8 cellular contexts compared by ENCODE assay signal in the genomic region with DNA sequence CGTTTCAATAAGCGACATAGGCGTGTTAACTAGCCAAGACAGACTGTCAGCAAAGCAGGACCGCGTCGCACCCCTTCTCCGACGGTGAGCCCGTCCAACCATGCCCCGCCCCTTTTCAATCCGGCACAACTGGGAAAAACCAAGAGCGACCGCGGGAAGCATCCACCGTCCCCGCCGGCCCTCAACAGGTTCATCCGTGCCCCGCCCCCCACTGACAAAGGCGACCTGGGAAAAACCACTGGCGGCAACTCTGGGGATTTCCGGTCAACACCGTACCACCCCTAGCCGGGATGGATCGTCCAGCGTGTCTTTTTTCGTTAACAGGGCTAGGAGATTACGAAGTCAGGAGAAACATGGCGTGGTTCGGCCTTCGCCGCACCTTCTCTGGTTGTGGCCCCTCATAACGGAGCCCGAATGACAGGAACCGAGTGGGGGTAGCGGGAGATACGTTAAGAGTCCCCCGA. TPM values are rescaled to one million over a fixed set of nuclear protein-coding genes. Genes with fewer than 3 reads are reported as not detected.
DNase-seq lines count a peak whose midpoint lies in the region; ATAC-seq and TF ChIP-seq lines count a peak whose summit lies in the region.

No MANE protein-coding gene starts in this region.

- H3K36me3 Mint-ChIP-seq in activated CD4-positive, alpha-beta T cell treated with anti-CD3 and anti-CD28 coated beads, Interleukin-2, amount 10 ng/mL, durations not matched to agents 24 days and 14 days (ENCODE audit: low read depth), result peaks cover 27% of the 10 kb centered on the region
- peaks cover 69% of the 10 kb centered on the region for H3K36me3 Mint-ChIP-seq in stimulated activated effector memory CD8-positive, alpha-beta T cell treated with anti-CD3 and anti-CD28 coated beads, Interleukin-12 subunit alpha, Interleukin-12 subunit beta, amount 100 ng/mL, for 72 hours

- peak; percentile 1 for ATAC-seq in HG03378 (IDR thresholded peaks at IDR 0.05; ENCODE audit: unreplicated experiment)
- peak; percentile 46 for ATAC-seq in stimulated activated effector memory CD8-positive, alpha-beta T cell treated with anti-CD3 and anti-CD28 coated beads, Interleukin-12 subunit alpha, Interleukin-12 subunit beta, amount 100 ng/mL, for 72 hours

- H3K36me3 ChIP-seq in ectodermal cell (ENCODE audit: control insufficient read depth, insufficient read depth, low read length), result peaks cover 8% of the 10 kb centered on the region
- peaks cover 0 to 16% (median 3%) of the 10 kb centered on the region in 4 donors for H3K36me3 ChIP-seq in liver (ENCODE audit: control insufficient read depth in 4 of 4, insufficient read depth in 3 of 4, low read depth in 1 of 4, low read length in 3 of 4)

- H3K9me3 ChIP-seq in ectodermal cell (ENCODE audit: control insufficient read depth, low read length) (no peaks in the 10 kb centered on the region), liver (ENCODE audit: control insufficient read depth in 4 of 4, low read length in 3 of 4) (no peaks in the 10 kb centered on the region)

- H3K27me3 Mint-ChIP-seq in activated CD4-positive, alpha-beta T cell treated with anti-CD3 and anti-CD28 coated beads, Interleukin-2, amount 10 ng/mL, durations not matched to agents 24 days and 14 days, result no peaks in the 10 kb centered on the region

- H3K4me3 ChIP-seq in ectodermal cell (ENCODE audit: insufficient read depth, low read depth, low read length) (peak overlapping the region; percentile 65), liver (ENCODE audit: low read depth in 1 of 3, low read length in 3 of 3) (peak overlapping the region; percentile 61 to 85 (median 85))

- peak overlapping the region; percentile 78 to 92 for H3K9ac ChIP-seq in liver (ENCODE audit: low read depth in 1 of 2, low read length in 2 of 2)

- H3K27ac ChIP-seq in ectodermal cell (ENCODE audit: insufficient read depth, low read depth, low read length, poor library complexity, severe bottlenecking) (peak overlapping the region; percentile 79), liver (ENCODE audit: low read depth in 1 of 2, low read length in 2 of 2) (peak overlapping the region; percentile 97 to 98)

- H3K4me1 ChIP-seq in ectodermal cell (ENCODE audit: control insufficient read depth, insufficient read depth, low read length) (no peaks in the 10 kb centered on the region), liver (ENCODE audit: control insufficient read depth in 4 of 4, insufficient read depth in 4 of 4, low read length in 3 of 4) (peaks cover 6 to 13% (median 10%) of the 10 kb centered on the region in 4 donors)

- TF ChIP-seq RAD21 in liver (IDR thresholded peaks at IDR 0.05), result peak in 1 of 2 donors; percentile 4

- intact Hi-C loops in activated CD4-positive, alpha-beta T cell treated with anti-CD3 and anti-CD28 coated beads, Interleukin-2, amount 10 ng/mL, durations not matched to agents 24 days and 14 days (cut with micrococcal nuclease), result loop anchor here (1.0 to 10.0 kb wide), 5 partner anchors 60 to 252 kb away; partner anchors contain the start of genes HDAC6, OTUD5 and TFE3

- DNase-seq in NOMO-1 (lab: John Stamatoyannopoulos, UW; ENCODE audit: unreplicated experiment in 2 of 2) (peak; percentile 27 to 28), NOMO-1 treated with dmso at 0.1 percent for 144 hours (lab: John Stamatoyannopoulos, UW; ENCODE audit: unreplicated experiment) (no peak), NCI-H460 (ENCODE audit: extremely low read depth, low read depth) (peak; percentile 62)
- peak; percentile 88 for DNase-seq in activated CD4-positive, alpha-beta T cell treated with anti-CD3 and anti-CD28 coated beads, Interleukin-2, amount 10 ng/mL, durations not matched to agents 24 days and 14 days
- peak in 1 of 2 donors; percentile 69 for DNase-seq in stimulated activated effector memory CD8-positive, alpha-beta T cell treated with anti-CD3 and anti-CD28 coated beads, Interleukin-12 subunit alpha, Interleukin-12 subunit beta, amount 100 ng/mL, for 72 hours (ENCODE audit: low spot score in 2 of 2)

- peaks cover 16% of the 10 kb centered on the region for H3K4me1 Mint-ChIP-seq in activated CD4-positive, alpha-beta T cell treated with anti-CD3 and anti-CD28 coated beads, Interleukin-2, amount 10 ng/mL, durations not matched to agents 24 days and 14 days
- H3K4me1 Mint-ChIP-seq in stimulated activated effector memory CD8-positive, alpha-beta T cell treated with anti-CD3 and anti-CD28 coated beads, Interleukin-12 subunit alpha, Interleukin-12 subunit beta, amount 100 ng/mL, for 72 hours, result peaks cover 18% of the 10 kb centered on the region

- H3K4me3 Mint-ChIP-seq in activated CD4-positive, alpha-beta T cell treated with anti-CD3 and anti-CD28 coated beads, Interleukin-2, amount 10 ng/mL, durations not matched to agents 24 days and 14 days, result peak overlapping the region; percentile 83
- peak overlapping the region; percentile 82 for H3K4me3 Mint-ChIP-seq in stimulated activated effector memory CD8-positive, alpha-beta T cell treated with anti-CD3 and anti-CD28 coated beads, Interleukin-12 subunit alpha, Interleukin-12 subunit beta, amount 100 ng/mL, for 72 hours

- 0% methylated on average over 38 of the region's 38 CpGs for WGBS in ectodermal cell, 2 experiments
- WGBS in liver, result under 1% methylated on average over 38 of the region's 38 CpGs

- TF ChIP-seq CTCF in liver (IDR thresholded peaks at IDR 0.05; ENCODE audit: low read depth, low read length, missing input control), result no peak

- no peaks in the 10 kb centered on the region for H3K9me3 Mint-ChIP-seq in activated CD4-positive, alpha-beta T cell treated with anti-CD3 and anti-CD28 coated beads, Interleukin-2, amount 10 ng/mL, durations not matched to agents 24 days and 14 days
- H3K9me3 Mint-ChIP-seq in stimulated activated effector memory CD8-positive, alpha-beta T cell treated with anti-CD3 and anti-CD28 coated beads, Interleukin-12 subunit alpha, Interleukin-12 subunit beta, amount 100 ng/mL, for 72 hours, result no peaks in the 10 kb centered on the region

- peak overlapping the region; percentile 95 for H3K27ac Mint-ChIP-seq in activated CD4-positive, alpha-beta T cell treated with anti-CD3 and anti-CD28 coated beads, Interleukin-2, amount 10 ng/mL, durations not matched to agents 24 days and 14 days
- peak overlapping the region; percentile 91 for H3K27ac Mint-ChIP-seq in stimulated activated effector memory CD8-positive, alpha-beta T cell treated with anti-CD3 and anti-CD28 coated beads, Interleukin-12 subunit alpha, Interleukin-12 subunit beta, amount 100 ng/mL, for 72 hours

- no peaks in the 10 kb centered on the region for H3K27me3 ChIP-seq in ectodermal cell (ENCODE audit: control insufficient read depth, insufficient read depth, low read length, poor library complexity, severe bottlenecking)
- no peaks in the 10 kb centered on the region for H3K27me3 ChIP-seq in liver (ENCODE audit: control insufficient read depth in 4 of 4, insufficient read depth in 4 of 4, low read length in 3 of 4)

TF ChIP-seq in liver, 16 proteins besides CTCF, POLR2A, EP300 and RAD21:
- TF ChIP-seq YY1 (IDR thresholded peaks at IDR 0.05) (no peak), GABPA (IDR thresholded peaks at IDR 0.05 in 1 of 2, conservative IDR thresholded peaks at IDR 0.05 in 1 of 2) (peak in 1 of 2 donors; percentile 58), SP1 (IDR thresholded peaks at IDR 0.05) (no peak)
- TF ChIP-seq, protein P1, sequence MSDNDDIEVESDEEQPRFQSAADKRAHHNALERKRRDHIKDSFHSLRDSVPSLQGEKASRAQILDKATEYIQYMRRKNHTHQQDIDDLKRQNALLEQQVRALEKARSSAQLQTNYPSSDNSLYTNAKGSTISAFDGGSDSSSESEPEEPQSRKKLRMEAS (IDR thresholded peaks at IDR 0.05), result no peak

RNA-seq across cellular contexts. Expression of gene TIMM17B, which starts 0.4 kb away (rescaled TPM):
- 82.3 and 102 TPM in 2 replicates for total RNA-seq in NCI-H460 (2014; rRNA removed; shearing (Covaris generic))
- polyA plus RNA-seq in NCI-H460 (2014; cell fraction: nucleus; rRNA removed), result 125 and 164 TPM in 2 replicates
- 72.0 and 75.1 TPM in 2 replicates for total RNA-seq in activated CD4-positive, alpha-beta T cell treated with anti-CD3 and anti-CD28 coated beads, Interleukin-2, amount 10 ng/mL, durations not matched to agents 24 days and 14 days
- polyA plus RNA-seq in ectodermal cell (2013, experiment 1 of 4), result 74.6 TPM
- 75.7 TPM for polyA plus RNA-seq in ectodermal cell (2013, experiment 2 of 4)
- 67.5 TPM for polyA plus RNA-seq in ectodermal cell (2013, experiment 3 of 4)
- 81.2 TPM for polyA plus RNA-seq in ectodermal cell (2013, experiment 4 of 4)
- 10 to 100 TPM; 22.8 to 25.9 TPM for total RNA-seq in liver
- polyA plus RNA-seq in liver, result 10 to 100 TPM; 34.2 to 53.1 TPM

RNA-seq across cellular contexts. Expression of gene PQBP1, which starts 0.5 kb away (rescaled TPM):
- total RNA-seq in NCI-H460 (2014; rRNA removed; shearing (Covaris generic)), result 94.3 and 105 TPM in 2 replicates
- polyA plus RNA-seq in NCI-H460 (2014; cell fraction: nucleus; rRNA removed), result 36.9 and 46.3 TPM in 2 replicates
- total RNA-seq in activated CD4-positive, alpha-beta T cell treated with anti-CD3 and anti-CD28 coated beads, Interleukin-2, amount 10 ng/mL, durations not matched to agents 24 days and 14 days, result 104 and 114 TPM in 2 replicates
- polyA plus RNA-seq in ectodermal cell (2013, experiment 1 of 4), result 80.0 TPM
- polyA plus RNA-seq in ectodermal cell (2013, experiment 2 of 4), result 71.3 TPM
- 58.9 TPM for polyA plus RNA-seq in ectodermal cell (2013, experiment 3 of 4)
- 62.3 TPM for polyA plus RNA-seq in ectodermal cell (2013, experiment 4 of 4)
- 10 to 100 TPM; 22.0 to 34.6 TPM for total RNA-seq in liver
- polyA plus RNA-seq in liver, result 10 to 100 TPM; 40.0 to 44.3 TPM

RNA-seq across cellular contexts. Expression of gene SLC35A2, which starts 14.3 kb away (rescaled TPM):
- total RNA-seq in NCI-H460 (2014; rRNA removed; shearing (Covaris generic)), result 22.8 and 25.9 TPM in 2 replicates
- 37.7 and 44.7 TPM in 2 replicates for polyA plus RNA-seq in NCI-H460 (2014; cell fraction: nucleus; rRNA removed)
- 19.5 and 22.8 TPM in 2 replicates for total RNA-seq in activated CD4-positive, alpha-beta T cell treated with anti-CD3 and anti-CD28 coated beads, Interleukin-2, amount 10 ng/mL, durations not matched to agents 24 days and 14 days
- 18.2 TPM for polyA plus RNA-seq in ectodermal cell (2013, experiment 1 of 4)
- polyA plus RNA-seq in ectodermal cell (2013, experiment 2 of 4), result 25.0 TPM
- polyA plus RNA-seq in ectodermal cell (2013, experiment 3 of 4), result 14.1 TPM
- 15.4 TPM for polyA plus RNA-seq in ectodermal cell (2013, experiment 4 of 4)
- total RNA-seq in liver, result 10 to 100 TPM; 10.0 to 15.5 TPM
- polyA plus RNA-seq in liver, result 10 to 100 TPM; 13.3 to 26.9 TPM

RNA-seq across cellular contexts. Expression of gene PIM2, which starts 21.6 kb away (rescaled TPM):
- total RNA-seq in NCI-H460 (2014; rRNA removed; shearing (Covaris generic)), result 19.3 and 21.4 TPM in 2 replicates
- 24.4 and 27.1 TPM in 2 replicates for polyA plus RNA-seq in NCI-H460 (2014; cell fraction: nucleus; rRNA removed)
- 391 and 394 TPM in 2 replicates for total RNA-seq in activated CD4-positive, alpha-beta T cell treated with anti-CD3 and anti-CD28 coated beads, Interleukin-2, amount 10 ng/mL, durations not matched to agents 24 days and 14 days
- 12.5 TPM for polyA plus RNA-seq in ectodermal cell (2013, experiment 1 of 4)
- polyA plus RNA-seq in ectodermal cell (2013, experiment 2 of 4), result 13.9 TPM
- polyA plus RNA-seq in ectodermal cell (2013, experiment 3 of 4), result 10.5 TPM
- 11.4 TPM for polyA plus RNA-seq in ectodermal cell (2013, experiment 4 of 4)
- 10 to 100 TPM in 1 of 2 donors, 1 to 10 TPM in 1; 5.8 to 28.3 TPM for total RNA-seq in liver
- 1 to 10 TPM; 4.5 to 8.1 TPM for polyA plus RNA-seq in liver
